In genomic region chr2:64704161-64704560, GRCh38 we compare ENCODE assay signal across 26 cellular contexts.
"Had no signal": no experiment of that assay in that cellular context is flagged by ENCODE, and none has a peak within 500 bp of the region (broad histone marks: within the 10 kb centered on the region; RNA-seq: fewer than 3 reads in every experiment).

No MANE protein-coding gene starts in this region.

- H3K9me3 ChIP-seq: Peyer's patch had no signal

- H3K27ac ChIP-seq: HL-60, KMS-11, PC-9, Peyer's patch, SJCRH30 had no signal

- H3K4me3 ChIP-seq: K562, PC-9, Peyer's patch, SJCRH30 had no signal

- H3K4me3 Mint-ChIP-seq: IgD-negative memory B cell had no signal

- H3K9ac ChIP-seq: KMS-11 had no signal

- H3K27ac Mint-ChIP-seq: IgD-negative memory B cell had no signal

- FAIRE-seq: HTR-8/SVneo, K562 had no signal

- H2AFZ ChIP-seq: PC-9 had no signal

- H3K4me2 ChIP-seq: KMS-11, PC-9 had no signal

- ATAC-seq: K562, Right ventricle myocardium inferior, SK-N-SH treated with all-trans-retinoic acid at 6 μM for 48 hours had no signal

- H3K36me3 ChIP-seq: Peyer's patch, SJCRH30 had no signal

- DNase-seq: MV-4-11, NCI-H1048, NCI-H1105, NCI-H1417, NCI-H1436 treated with DMSO at 0.1 percent for 48 hours, NCI-H1694, NCI-H187 treated with DMSO at 0.1 percent for 48 hours, NCI-H2029 treated with DMSO at 0.1 percent for 48 hours, NCI-H2171 treated with DMSO at 0.1 percent for 48 hours, NCI-H345, NCI-H446 treated with DMSO at 0.1 percent for 48 hours, NCI-H510A treated with DMSO at 0.1 percent for 48 hours, NCI-H526 treated with DMSO at 0.1 percent for 48 hours, NCI-H774, OCI-M1, PC-9, Peyer's patch, SHP77 treated with DMSO at 0.1 percent for 48 hours, SJCRH30 had no signal

- H3K27me3 Mint-ChIP-seq: IgD-negative memory B cell had no signal

- H3K27me3 ChIP-seq: Peyer's patch, SJCRH30 had no signal
